In the genomic region with DNA sequence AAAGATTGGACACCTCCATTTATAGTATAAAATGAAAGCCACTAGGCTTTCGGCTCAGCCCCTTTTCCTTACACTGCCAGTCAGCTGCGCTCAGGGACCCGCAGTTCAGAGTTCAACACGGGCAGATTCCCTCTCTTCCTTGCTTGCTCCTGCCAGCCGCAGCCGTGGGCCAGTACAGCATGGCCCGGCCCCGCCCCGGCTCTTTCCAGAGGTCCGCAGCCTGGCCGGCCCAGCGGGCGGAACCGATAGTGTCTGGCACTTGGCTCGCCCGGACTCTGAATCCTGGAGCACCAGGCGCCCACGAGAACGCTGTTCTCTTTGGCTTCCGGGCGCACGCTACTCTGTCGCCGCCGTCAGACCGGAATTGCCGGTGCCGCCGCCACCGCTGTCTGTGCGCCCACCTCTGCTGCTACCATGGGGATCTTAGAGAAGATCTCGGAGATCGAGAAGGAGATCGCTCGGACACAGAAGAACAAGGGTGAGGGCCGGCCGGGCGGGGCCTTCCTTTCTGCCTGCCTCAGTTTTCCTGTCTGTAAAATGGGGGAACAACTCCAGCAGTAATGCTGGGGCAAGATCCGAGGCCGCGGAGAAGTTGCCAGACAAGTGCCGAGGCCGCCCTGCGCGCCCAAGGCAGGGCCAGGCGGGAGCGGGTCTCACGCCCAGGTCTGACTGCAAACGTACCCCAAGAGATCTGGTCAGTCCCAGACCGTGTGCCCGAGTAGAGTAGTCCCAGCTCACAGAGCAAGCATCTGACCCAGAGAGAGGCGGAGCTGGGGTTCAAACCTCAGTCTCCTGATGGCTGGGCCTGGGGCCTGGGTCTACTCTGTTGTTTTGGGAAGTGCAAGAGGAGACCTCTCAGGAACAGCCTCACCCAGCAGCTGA, we compare ENCODE assay signal across 8 cellular contexts. TPM values are rescaled to one million over a fixed set of nuclear protein-coding genes. Genes with fewer than 3 reads are reported as not detected.
DNase-seq lines count a peak whose midpoint lies in the region; ATAC-seq, FAIRE-seq and TF ChIP-seq lines count a peak whose summit lies in the region.

A gene with protein sequence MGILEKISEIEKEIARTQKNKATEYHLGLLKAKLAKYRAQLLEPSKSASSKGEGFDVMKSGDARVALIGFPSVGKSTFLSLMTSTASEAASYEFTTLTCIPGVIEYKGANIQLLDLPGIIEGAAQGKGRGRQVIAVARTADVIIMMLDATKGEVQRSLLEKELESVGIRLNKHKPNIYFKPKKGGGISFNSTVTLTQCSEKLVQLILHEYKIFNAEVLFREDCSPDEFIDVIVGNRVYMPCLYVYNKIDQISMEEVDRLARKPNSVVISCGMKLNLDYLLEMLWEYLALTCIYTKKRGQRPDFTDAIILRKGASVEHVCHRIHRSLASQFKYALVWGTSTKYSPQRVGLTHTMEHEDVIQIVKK (plus strand): TSS at position 339 of the 882 bp plus-strand sequence. CDS start 76 bp downstream, at position 415.

- H3K4me1 ChIP-seq in A673 (ENCODE audit: insufficient read depth, low read length, poor library complexity, severe bottlenecking) (peaks cover 7% of the 10 kb centered on the region), smooth muscle cell (ENCODE audit: low read depth) (peaks cover 7% of the 10 kb centered on the region)

- POLR2A ChIA-PET in A673 (lab: Charles Lee; ENCODE audit: low non-redundant PET) (no interaction called here), WTC11 (lab: Charles Lee) (no interaction called here)

- H3K9me3 ChIP-seq in A673 (ENCODE audit: low read depth, low read length, poor library complexity, severe bottlenecking) (no peaks in the 10 kb centered on the region), smooth muscle cell (replicated peaks; ENCODE audit: low read depth) (no peaks in the 10 kb centered on the region)

- peak within 1 kb of the TSS; percentile 73 for H3K27ac ChIP-seq in A673 (ENCODE audit: low read depth, low read length, poor library complexity, severe bottlenecking)
- peak within 1 kb of the TSS; percentile 63 for H3K27ac ChIP-seq in smooth muscle cell (ENCODE audit: low read depth)

- H3K27me3 Mint-ChIP-seq in WTC11 (ENCODE audit: low read depth): no peaks in the 10 kb centered on the region

- H3K4me1 Mint-ChIP-seq in WTC11: peaks cover 12% of the 10 kb centered on the region

- H3K36me3 Mint-ChIP-seq in WTC11: peaks cover 5% of the 10 kb centered on the region; the same call in 1 of the 2 replicates

- peak; percentile 85 for ATAC-seq in GM18867 (IDR thresholded peaks at IDR 0.05; ENCODE audit: unreplicated experiment)
- ATAC-seq in HG03103 (IDR thresholded peaks at IDR 0.05; ENCODE audit: low read depth, unreplicated experiment): peak; percentile 70
- peak; percentile 99 for ATAC-seq in WTC11

- peaks cover 5% of the 10 kb centered on the region for H3K79me2 ChIP-seq in smooth muscle cell (ENCODE audit: low read depth)

- intact Hi-C loops in A673 (cut with micrococcal nuclease; ENCODE audit: unreplicated experiment): no loop called here

- no peaks in the 10 kb centered on the region for H4K20me1 ChIP-seq in smooth muscle cell (ENCODE audit: low read depth)

- no peaks in the 10 kb centered on the region for H3K27me3 ChIP-seq in A673 (replicated peaks; ENCODE audit: insufficient read depth, low read depth, low read length, poor library complexity)
- no peaks in the 10 kb centered on the region for H3K27me3 ChIP-seq in bronchial epithelial cell (ENCODE audit: control insufficient read depth, insufficient read depth, low read length)
- H3K27me3 ChIP-seq in smooth muscle cell (ENCODE audit: low read depth): no peaks in the 10 kb centered on the region

- peak within 1 kb of the TSS; percentile 83 for H3K9ac ChIP-seq in smooth muscle cell (ENCODE audit: low read depth)

- no peaks in the 10 kb centered on the region for H3K9me3 Mint-ChIP-seq in WTC11

- H3K27ac Mint-ChIP-seq in WTC11: peak within 1 kb of the TSS; percentile 96

- H3K4me3 Mint-ChIP-seq in WTC11: peak within 1 kb of the TSS; percentile 98

- DNase-seq in A673 (ENCODE audit: low spot score): peak; percentile 93
- DNase-seq in NCI-H2227 (lab: John Stamatoyannopoulos, UW; ENCODE audit: unreplicated experiment): peak; percentile 92
- peak; percentile 93 for DNase-seq in WTC11 (ENCODE audit: low spot score)
- peak; percentile 73 for DNase-seq in bronchial epithelial cell (ENCODE audit: low read depth)
- DNase-seq in iPS-NIHi7 (ENCODE audit: extremely low spot score): peak; percentile 99
- peak; percentile 75 for DNase-seq in smooth muscle cell (lab: John Stamatoyannopoulos, UW; ENCODE audit: unreplicated experiment)

- no peaks in the 10 kb centered on the region for H3F3A ChIP-seq in smooth muscle cell (ENCODE audit: low read depth)

- TF ChIP-seq CTCF in A673 (conservative IDR thresholded peaks at IDR 0.05; ENCODE audit: low read depth, low read length) (0 out of 2 replicates have a peak, but pooled peaks have one; percentile 15), WTC11 (IDR thresholded peaks at IDR 0.05) (no peak), bronchial epithelial cell (IDR thresholded peaks at IDR 0.05; ENCODE audit: insufficient read depth, low read length, severe bottlenecking) (peak; percentile 17), smooth muscle cell (IDR thresholded peaks at IDR 0.05; ENCODE audit: borderline replicate concordance, insufficient read depth, poor library complexity, severe bottlenecking) (no peak)

- H3K36me3 ChIP-seq in A673 (ENCODE audit: insufficient read depth, low read length, poor library complexity, severe bottlenecking) (no peaks in the 10 kb centered on the region), bronchial epithelial cell (ENCODE audit: control insufficient read depth, insufficient read depth, low read length) (peaks cover 1% of the 10 kb centered on the region), smooth muscle cell (ENCODE audit: low read depth) (no peaks in the 10 kb centered on the region)

- H3K4me2 ChIP-seq in smooth muscle cell: peak within 1 kb of the TSS; percentile 86

- WGBS in smooth muscle cell (ENCODE audit: low lambda C conversion rate): 3% methylated on average over 52 of the region's 52 CpGs

- BruUV-seq in A673 (replicated peaks; lab: Mats Ljungman, UMichigan): TSS peak; percentile 52

- CTCF ChIA-PET in A673 (lab: Charles Lee): no interaction called here
- CTCF ChIA-PET in WTC11 (lab: Charles Lee): interaction anchor here (0.6 kb wide), 1 partner anchor 38 kb away, joined by 3 read pairs; no protein-coding TSS in a partner anchor

- FAIRE-seq in bronchial epithelial cell (lab: Jason Lieb, UNC): no peak

- H3K4me3 ChIP-seq in A673 (ENCODE audit: low read depth, low read length, poor library complexity, severe bottlenecking) (peak within 1 kb of the TSS; percentile 71), bronchial epithelial cell (ENCODE audit: low read depth, low read length) (peak within 1 kb of the TSS; percentile 93), smooth muscle cell (peak within 1 kb of the TSS; percentile 84)

- H2AFZ ChIP-seq in smooth muscle cell (ENCODE audit: low read depth): peak within 1 kb of the TSS; percentile 71

TF ChIP-seq in WTC11, 78 proteins besides CTCF, POLR2A, EP300 and RAD21 (continues in another document):
- TF ChIP-seq, protein P1, sequence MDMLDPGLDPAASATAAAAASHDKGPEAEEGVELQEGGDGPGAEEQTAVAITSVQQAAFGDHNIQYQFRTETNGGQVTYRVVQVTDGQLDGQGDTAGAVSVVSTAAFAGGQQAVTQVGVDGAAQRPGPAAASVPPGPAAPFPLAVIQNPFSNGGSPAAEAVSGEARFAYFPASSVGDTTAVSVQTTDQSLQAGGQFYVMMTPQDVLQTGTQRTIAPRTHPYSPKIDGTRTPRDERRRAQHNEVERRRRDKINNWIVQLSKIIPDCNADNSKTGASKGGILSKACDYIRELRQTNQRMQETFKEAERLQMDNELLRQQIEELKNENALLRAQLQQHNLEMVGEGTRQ (CRISPR knock-in tag; IDR thresholded peaks at IDR 0.05): peak; percentile 62
- TF ChIP-seq NFE2L1 (CRISPR knock-in tag; IDR thresholded peaks at IDR 0.05) (peak; percentile 45; the same call in 1 of the 2 replicates), ATF1 (CRISPR knock-in tag; IDR thresholded peaks at IDR 0.05) (no peak), EMX1 (CRISPR knock-in tag; IDR thresholded peaks at IDR 0.05) (no peak), ZNF317 (CRISPR knock-in tag; IDR thresholded peaks at IDR 0.05; ENCODE audit: borderline replicate concordance, low read depth) (no peak), ZNF423 (CRISPR knock-in tag; IDR thresholded peaks at IDR 0.05) (no peak)
- TF ChIP-seq, protein P2, sequence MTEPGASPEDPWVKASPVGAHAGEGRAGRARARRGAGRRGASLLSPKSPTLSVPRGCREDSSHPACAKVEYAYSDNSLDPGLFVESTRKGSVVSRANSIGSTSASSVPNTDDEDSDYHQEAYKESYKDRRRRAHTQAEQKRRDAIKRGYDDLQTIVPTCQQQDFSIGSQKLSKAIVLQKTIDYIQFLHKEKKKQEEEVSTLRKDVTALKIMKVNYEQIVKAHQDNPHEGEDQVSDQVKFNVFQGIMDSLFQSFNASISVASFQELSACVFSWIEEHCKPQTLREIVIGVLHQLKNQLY (CRISPR knock-in tag; IDR thresholded peaks at IDR 0.05): no peak
- TF ChIP-seq, protein P3, sequence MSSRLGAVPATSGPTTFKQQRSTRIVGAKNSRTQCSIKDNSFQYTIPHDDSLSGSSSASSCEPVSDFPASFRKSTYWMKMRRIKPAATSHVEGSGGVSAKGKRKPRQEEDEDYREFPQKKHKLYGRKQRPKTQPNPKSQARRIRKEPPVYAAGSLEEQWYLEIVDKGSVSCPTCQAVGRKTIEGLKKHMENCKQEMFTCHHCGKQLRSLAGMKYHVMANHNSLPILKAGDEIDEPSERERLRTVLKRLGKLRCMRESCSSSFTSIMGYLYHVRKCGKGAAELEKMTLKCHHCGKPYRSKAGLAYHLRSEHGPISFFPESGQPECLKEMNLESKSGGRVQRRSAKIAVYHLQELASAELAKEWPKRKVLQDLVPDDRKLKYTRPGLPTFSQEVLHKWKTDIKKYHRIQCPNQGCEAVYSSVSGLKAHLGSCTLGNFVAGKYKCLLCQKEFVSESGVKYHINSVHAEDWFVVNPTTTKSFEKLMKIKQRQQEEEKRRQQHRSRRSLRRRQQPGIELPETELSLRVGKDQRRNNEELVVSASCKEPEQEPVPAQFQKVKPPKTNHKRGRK (CRISPR knock-in tag; IDR thresholded peaks at IDR 0.05; ENCODE audit: borderline replicate concordance): no peak

RNA-seq across cellular contexts. Expression of the gene that starts here (rescaled TPM):
- total RNA-seq in A673 (2021) (42.7 and 48.4 TPM in 2 replicates), WTC11 (2021) (40.8 to 43.1 TPM (median 41.4 TPM) in 3 replicates), bronchial epithelial cell (20.7 and 23.7 TPM in 2 replicates), smooth muscle cell (24.5 and 25.3 TPM in 2 replicates)
- polyA plus RNA-seq in smooth muscle cell: 32.5 and 36.6 TPM in 2 replicates

Comparison
In these comparisons a context has a peak if more than half of its experiments do, and no peak if none do; other contexts are left out.
1. Peak in every context shown above with its lines: DNase-seq, ATAC-seq, H3K4me3 ChIP-seq and H3K27ac ChIP-seq.
2. CTCF ChIP-seq: peak in A673 (single experiment) and bronchial epithelial cell (single experiment); none in WTC11 (single experiment) and smooth muscle cell (single experiment).